In the genomic region with DNA sequence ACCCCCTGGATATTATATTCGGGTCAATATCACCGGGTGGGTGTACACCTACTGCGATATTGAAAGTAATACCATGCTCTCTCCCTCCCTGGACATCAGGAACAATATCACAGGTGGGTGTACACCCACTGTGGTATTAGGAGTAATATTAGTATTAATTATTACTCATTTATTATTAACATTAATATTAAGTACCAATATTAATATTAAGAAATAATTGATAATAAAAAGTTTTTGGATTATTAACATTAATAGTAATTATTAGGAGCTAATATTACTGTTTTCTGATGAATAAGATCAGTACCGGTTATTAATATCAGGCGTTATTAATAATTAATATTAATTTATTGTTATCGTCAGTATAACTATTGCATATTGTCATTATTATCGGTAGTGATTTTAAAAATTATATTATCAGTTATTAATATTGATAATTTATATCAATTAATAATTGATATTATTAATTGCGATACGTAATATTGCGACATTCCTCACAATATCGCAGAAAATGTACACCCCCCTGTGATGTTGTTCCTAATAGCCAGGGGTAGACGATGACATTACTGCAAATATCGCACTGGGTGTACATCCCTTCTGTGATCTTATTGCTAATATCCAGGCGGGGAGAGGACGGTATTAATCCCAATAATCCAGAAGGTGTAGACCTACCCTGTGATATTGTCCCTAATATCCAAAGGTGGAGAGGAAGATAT, we compare ENCODE assay signal across 30 cellular contexts. TPM values are rescaled to one million over a fixed set of nuclear protein-coding genes. Genes with fewer than 3 reads are reported as not detected.
"Had no signal": no experiment of that assay in that cellular context is flagged by ENCODE, and none has a peak within 500 bp of the region (broad histone marks: within the 10 kb centered on the region; RNA-seq: fewer than 3 reads in every experiment).

No MANE protein-coding gene starts in this region.

- H3K27ac Mint-ChIP-seq: nephron progenitor cell; neural progenitor cell; stimulated activated effector memory CD8-positive, alpha-beta T cell treated with anti-CD3 and anti-CD28 coated beads, Interleukin-12 subunit alpha, Interleukin-12 subunit beta, amount 100 ng/mL, for 72 hours; stimulated activated naive CD8-positive, alpha-beta T cell treated with anti-CD3 and anti-CD28 coated beads, Interleukin-15, Interleukin-2, amounts not matched to agents 100 ng/mL and 50 ng/mL, for 24 hours had no signal

- H3K4me1 Mint-ChIP-seq: naive thymus-derived CD8-positive, alpha-beta T cell; neural progenitor cell; stimulated activated effector memory CD8-positive, alpha-beta T cell treated with anti-CD3 and anti-CD28 coated beads, Interleukin-12 subunit alpha, Interleukin-12 subunit beta, amount 100 ng/mL, for 72 hours had no signal

- H3K4me2 ChIP-seq: neural progenitor cell had no signal

- H3K9ac ChIP-seq: neural progenitor cell had no signal

- H3K9me3 ChIP-seq: left lung, lower lobe of right lung, neutrophil, ovary, prostate gland, sigmoid colon, spleen, suprapubic skin, thoracic aorta, tibial artery, upper lobe of right lung had no signal

- H3K27ac ChIP-seq: left lung, lower lobe of right lung, neural progenitor cell, neutrophil, ovary, prostate gland, sigmoid colon, spleen, suprapubic skin, thoracic aorta, tibial artery, upper lobe of right lung had no signal

- DNase-seq: hippocampal formation; left colon; left lung; lower lobe of right lung; mammary epithelial cell; mesenchymal stem cell; naive thymus-derived CD8-positive, alpha-beta T cell; nephron progenitor cell; occipital lobe; ovary; posterior cingulate gyrus; retina; right cardiac atrium; sigmoid colon; small intestine; stimulated activated CD4-positive, alpha-beta T cell treated with anti-CD3 and anti-CD28 coated beads, Interleukin-4, amount 100 ng/mL, for 24 hours; stimulated activated naive CD4-positive, alpha-beta T cell; tibial artery; trophoblast cell had no signal

- ATAC-seq: left colon, left lung, lower lobe of right lung, right cardiac atrium, upper lobe of right lung had no signal

- H3K9me3 Mint-ChIP-seq: naive thymus-derived CD8-positive, alpha-beta T cell; stimulated activated effector memory CD8-positive, alpha-beta T cell treated with anti-CD3 and anti-CD28 coated beads, Interleukin-12 subunit alpha, Interleukin-12 subunit beta, amount 100 ng/mL, for 72 hours; stimulated activated naive CD8-positive, alpha-beta T cell treated with anti-CD3 and anti-CD28 coated beads, Interleukin-15, Interleukin-2, amounts not matched to agents 100 ng/mL and 50 ng/mL, for 24 hours had no signal

- H3K4me3 ChIP-seq: left lung, lower lobe of right lung, neural progenitor cell, ovary, prostate gland, sigmoid colon, spleen, suprapubic skin, thoracic aorta, tibial artery, upper lobe of right lung had no signal

- H3K4me1 ChIP-seq: left lung, lower lobe of right lung, neural progenitor cell, prostate gland, sigmoid colon, spleen, suprapubic skin, tibial artery, upper lobe of right lung had no signal

- H3K36me3 Mint-ChIP-seq: naive thymus-derived CD8-positive, alpha-beta T cell; neural progenitor cell; stimulated activated effector memory CD8-positive, alpha-beta T cell treated with anti-CD3 and anti-CD28 coated beads, Interleukin-12 subunit alpha, Interleukin-12 subunit beta, amount 100 ng/mL, for 72 hours had no signal

- H2AFZ ChIP-seq: neural progenitor cell had no signal

- H3K27me3 ChIP-seq: ovary, upper lobe of right lung had no signal

- FAIRE-seq: keratinocyte, small intestine had no signal

- H3K36me3 ChIP-seq: left lung, lower lobe of right lung, neural progenitor cell, neutrophil, ovary, prostate gland, sigmoid colon, spleen, suprapubic skin, thoracic aorta, tibial artery, upper lobe of right lung had no signal

- H3K4me3 Mint-ChIP-seq: naive thymus-derived CD8-positive, alpha-beta T cell; nephron progenitor cell; neural progenitor cell; stimulated activated effector memory CD8-positive, alpha-beta T cell treated with anti-CD3 and anti-CD28 coated beads, Interleukin-12 subunit alpha, Interleukin-12 subunit beta, amount 100 ng/mL, for 72 hours; stimulated activated naive CD8-positive, alpha-beta T cell treated with anti-CD3 and anti-CD28 coated beads, Interleukin-15, Interleukin-2, amounts not matched to agents 100 ng/mL and 50 ng/mL, for 24 hours had no signal

RNA-seq across cellular contexts. Expression of a gene that starts 17.0 kb away (rescaled TPM):
- total RNA-seq: naive thymus-derived CD8-positive, alpha-beta T cell; occipital lobe; subcutaneous adipose tissue had no signal
- polyA plus RNA-seq: keratinocyte; mammary epithelial cell; naive thymus-derived CD8-positive, alpha-beta T cell had no signal
